In genomic region chr11:13503393-13503792, GRCh38 we compare ENCODE assay signal across 33 cellular contexts. TPM values are rescaled to one million over a fixed set of nuclear protein-coding genes. Genes with fewer than 3 reads are reported as not detected.
"Had no signal": no experiment of that assay in that cellular context is flagged by ENCODE, and none has a peak within 500 bp of the region (broad histone marks: within the 10 kb centered on the region; RNA-seq: fewer than 3 reads in every experiment).

No MANE protein-coding gene starts in this region.

- DNase-seq: activated B cell treated with CpG ODN at 0.5 μM for 24 hours; activated CD4-positive, alpha-beta T cell treated with anti-CD3 and anti-CD28 coated beads for 48 hours; activated CD4-positive, alpha-beta T cell treated with anti-CD3 and anti-CD28 coated beads, Interleukin-2, amount 50 U/mL, for 1 hour; activated CD4-positive, alpha-beta T cell treated with anti-CD3 and anti-CD28 coated beads, Interleukin-2, amount 50 U/mL, for 48 hours; activated CD8-positive, alpha-beta memory T cell treated with anti-CD3 and anti-CD28 coated beads for 24 hours; activated CD8-positive, alpha-beta T cell treated with anti-CD3 and anti-CD28 coated beads for 36 hours; activated effector memory CD4-positive, alpha-beta T cell treated with Interleukin-2 at 50 U/mL for 16 hours; activated gamma-delta T cell treated with Interleukin-2 at 50 U/mL for 16 hours; activated naive CD4-positive, alpha-beta T cell treated with anti-CD3 and anti-CD28 coated beads, Interleukin-2, amount 50 U/mL, for 16 hours; activated naive CD4-positive, alpha-beta T cell treated with Interleukin-2 at 50 U/mL for 16 hours; activated T-cell treated with anti-CD3 and anti-CD28 coated beads, Interleukin-2, amount 50 U/mL, for 4 hours; amniotic stem cell; anterior cingulate cortex; brain microvascular endothelial cell; cortex of kidney; dermis blood vessel endothelial cell; effector CD4-positive, alpha-beta T cell; effector memory CD8-positive, alpha-beta T cell; erythroblast; foreskin keratinocyte; gastrocnemius medialis; glutamatergic neuron; T-helper 2 cell; WERI-Rb-1 had no signal

- ATAC-seq: activated CD4-positive, CD25-positive, alpha-beta regulatory T cell treated with anti-CD3 and anti-CD28 coated beads, Interleukin-2, amount 50 U/mL, for 24 hours; activated CD8-positive, alpha-beta T cell treated with anti-CD3 and anti-CD28 coated beads for 36 hours; activated T-cell treated with anti-CD3 and anti-CD28 coated beads, Interleukin-2, amount 50 U/mL, for 4 hours; activated T-helper 17 cell treated with anti-CD3 and anti-CD28 coated beads, Interleukin-2, amount 50 U/mL, for 72 hours; effector memory CD8-positive, alpha-beta T cell; foreskin keratinocyte; gastrocnemius medialis had no signal

- H3K9me3 ChIP-seq: esophagus muscularis mucosa, gastrocnemius medialis had no signal

- H3K27me3 ChIP-seq: brain microvascular endothelial cell, esophagus muscularis mucosa had no signal

- H3K4me1 ChIP-seq: esophagus muscularis mucosa, foreskin keratinocyte, gastrocnemius medialis had no signal

- H3K36me3 ChIP-seq: brain microvascular endothelial cell, esophagus muscularis mucosa, gastrocnemius medialis, WERI-Rb-1 had no signal

- H3K4me3 ChIP-seq: esophagus muscularis mucosa, gastrocnemius medialis had no signal

- H3K27ac ChIP-seq: brain microvascular endothelial cell, esophagus muscularis mucosa, foreskin keratinocyte, gastrocnemius medialis, WERI-Rb-1 had no signal

RNA-seq across cellular contexts. Expression of gene PTH, which starts 7.6 kb away (rescaled TPM):
- total RNA-seq: activated B cell treated with CpG ODN at 0.5 μM for 24 hours; activated CD8-positive, alpha-beta T cell treated with anti-CD3 and anti-CD28 coated beads for 36 hours; activated T-cell treated with anti-CD3 and anti-CD28 coated beads, Interleukin-2, amount 50 U/mL, for 4 hours; activated T-helper 17 cell treated with anti-CD3 and anti-CD28 coated beads, Interleukin-2, amount 50 U/mL, for 72 hours; astrocyte; bronchial epithelial cell; cardiac septum; cerebellum; dermis blood vessel endothelial cell; esophagus muscularis mucosa; foreskin keratinocyte; gastrocnemius medialis; T-helper 1 cell treated with Interleukin-12 subunit alpha and Interleukin-12 subunit beta and Interleukin-4 antibody, amounts not matched to agents 30 ng/mL and 1 ng/mL, for 36 hours had no signal
- polyA plus RNA-seq: adipose tissue, foreskin keratinocyte had no signal
